Comparison of ENCODE assay signal across 16 cellular contexts in genomic region chr6:2917801-2918495, GRCh38. TPM values are rescaled to one million over a fixed set of nuclear protein-coding genes. Genes with fewer than 3 reads are reported as not detected.
DNase-seq lines count a peak whose midpoint lies in the region; ATAC-seq, FAIRE-seq and TF ChIP-seq lines count a peak whose summit lies in the region.
"Had no signal": no experiment of that assay in that cellular context is flagged by ENCODE, and none has a peak within 500 bp of the region (broad histone marks: within the 10 kb centered on the region; RNA-seq: fewer than 3 reads in every experiment).

No MANE protein-coding gene starts in this region.

- H4K91ac ChIP-seq in IMR-90 (ENCODE audit: insufficient read depth, low read depth, low read length), result no peak overlapping the region

- peak; percentile 12 for DNase-seq in NCI-H82 (lab: John Stamatoyannopoulos, UW)
- no peak for DNase-seq in NCI-H82 treated with DMSO at 0.1 percent for 48 hours (lab: John Stamatoyannopoulos, UW; ENCODE audit: unreplicated experiment)
- no peak for DNase-seq in IMR-90
- DNase-seq in fibroblast of peridontal ligament (ENCODE audit: extremely low read depth), result peak; percentile 18
- DNase-seq in natural killer cell treated with Interleukin-12 subunit alpha and Interleukin-12 subunit beta and Interleukin-15 and Interleukin-18, amount 100 ng/mL, for 72 hours (ENCODE audit: low spot score), result no peak
- DNase-seq in globus pallidus (ENCODE audit: low spot score), result no peak
- DNase-seq in NCI-H524 treated with DMSO at 0.1 percent for 48 hours (lab: John Stamatoyannopoulos, UW), result no peak
- no peak for DNase-seq in HTR-8/SVneo (ENCODE audit: insufficient read length, low spot score)
- DNase-seq: 8988T, GOT3, HFFc6, NCI-H1930, NCI-H2171, Right ventricle myocardium superior had no signal

- no peaks in the 10 kb centered on the region for H3K27me3 Mint-ChIP-seq in natural killer cell treated with Interleukin-12 subunit alpha and Interleukin-12 subunit beta and Interleukin-15 and Interleukin-18, amount 100 ng/mL, for 72 hours

- no peaks in the 10 kb centered on the region for H4K20me1 ChIP-seq in IMR-90 (ENCODE audit: insufficient read depth, low read length)
- H4K20me1 ChIP-seq: BLaER1 had no signal

- ATAC-seq in IMR-90 (ENCODE audit: low read depth), result no peak
- no peak for ATAC-seq in natural killer cell treated with Interleukin-12 subunit alpha and Interleukin-12 subunit beta and Interleukin-15 and Interleukin-18, amount 100 ng/mL, for 72 hours

- BruUV-seq in IMR-90 (replicated peaks; lab: Mats Ljungman, UMichigan), result no TSS peak

- peaks cover 6% of the 10 kb centered on the region for H3K36me3 Mint-ChIP-seq in natural killer cell treated with Interleukin-12 subunit alpha and Interleukin-12 subunit beta and Interleukin-15 and Interleukin-18, amount 100 ng/mL, for 72 hours

- no peak overlapping the region for H3K27ac ChIP-seq in IMR-90 (ENCODE audit: insufficient read depth, low read length)
- H3K27ac ChIP-seq: BLaER1 had no signal

- peak overlapping the region; percentile 88 to 95 for H3K27ac Mint-ChIP-seq in natural killer cell treated with Interleukin-12 subunit alpha and Interleukin-12 subunit beta and Interleukin-15 and Interleukin-18, amount 100 ng/mL, for 72 hours
- H3K27ac Mint-ChIP-seq: HFFc6 had no signal

- H3K4me1 Mint-ChIP-seq in natural killer cell treated with Interleukin-12 subunit alpha and Interleukin-12 subunit beta and Interleukin-15 and Interleukin-18, amount 100 ng/mL, for 72 hours (ENCODE audit: low read depth in 2 of 2), result peaks cover 43 to 45% of the 10 kb centered on the region in 2 donors

- H3K4ac ChIP-seq in IMR-90 (ENCODE audit: low read depth, low read length), result no peak overlapping the region

- no peak overlapping the region for H2BK20ac ChIP-seq in IMR-90 (ENCODE audit: low read depth, low read length)

- FAIRE-seq in HTR-8/SVneo (lab: Jason Lieb, UNC), result no peak

- H3K9me3 ChIP-seq in IMR-90 (ENCODE audit: control insufficient read depth, insufficient read depth, low read length), result no peaks in the 10 kb centered on the region
- H3K9me3 ChIP-seq: BLaER1, Peyer's patch had no signal

- no peak for TF ChIP-seq CTCF in IMR-90 (conservative IDR thresholded peaks at IDR 0.05; ENCODE audit: low read depth, low read length)

- H3K18ac ChIP-seq in IMR-90 (ENCODE audit: low read depth, low read length), result no peak overlapping the region; the same call in 1 of the 2 replicates

- peak overlapping the region; percentile 77 for H2AFZ ChIP-seq in IMR-90 (replicated peaks; ENCODE audit: low read length, poor library complexity)

- dilution Hi-C loops in IMR-90 (cut with HindIII; ENCODE audit: low sequenced_read_pairs, unreplicated experiment), result no loop called here

- no peaks in the 10 kb centered on the region for H3K36me3 ChIP-seq in IMR-90 (ENCODE audit: control insufficient read depth, insufficient read depth, low read length)
- H3K36me3 ChIP-seq: BLaER1, Peyer's patch had no signal

- TF ChIP-seq RAD21 in IMR-90 (IDR thresholded peaks at IDR 0.05; ENCODE audit: low read length), result no peak

- CTCF ChIA-PET in IMR-90 (lab: Yijun Ruan, JAX), result interaction anchor here (0.8 kb wide), 1 partner anchor 14 kb away, joined by 3 read pairs; no protein-coding TSS in a partner anchor

- POLR2A ChIA-PET in IMR-90 (lab: Charles Lee; ENCODE audit: unreplicated experiment), result no interaction called here

- H3K4me1 ChIP-seq in IMR-90 (ENCODE audit: control insufficient read depth, insufficient read depth, low read length), result peaks cover 4% of the 10 kb centered on the region; the same call in 1 of the 2 replicates
- H3K4me1 ChIP-seq: BLaER1, Peyer's patch had no signal

- H4K5ac ChIP-seq in IMR-90 (ENCODE audit: low read depth, low read length), result no peak overlapping the region; the same call in 1 of the 2 replicates

- no peak overlapping the region for H3K14ac ChIP-seq in IMR-90 (replicated peaks; ENCODE audit: low read depth, low read length)

- H4K8ac ChIP-seq in IMR-90 (ENCODE audit: low read depth in 2 of 2, low read length in 2 of 2), result no peak overlapping the region

- no peak overlapping the region for H2AK5ac ChIP-seq in IMR-90 (ENCODE audit: low read depth, low read length)

- no peak overlapping the region for H3K9ac ChIP-seq in IMR-90 (ENCODE audit: low read depth, low read length)
- H3K9ac ChIP-seq: BLaER1 had no signal

- H3K23ac ChIP-seq in IMR-90 (ENCODE audit: low read depth, low read length), result peak overlapping the region; percentile 20; the same call in 1 of the 2 replicates

- no peak overlapping the region for H2BK120ac ChIP-seq in IMR-90 (ENCODE audit: low read depth, low read length)

- in situ Hi-C loops in IMR-90 (cut with MboI; ENCODE audit: low sequenced_read_pairs), result no loop called here

- peak overlapping the region; percentile 35; the same call in 1 of the 2 replicates for H3K4me2 ChIP-seq in IMR-90 (ENCODE audit: low read depth, low read length)
- H3K4me2 ChIP-seq: BLaER1 had no signal

- H3K4me3 Mint-ChIP-seq in natural killer cell treated with Interleukin-12 subunit alpha and Interleukin-12 subunit beta and Interleukin-15 and Interleukin-18, amount 100 ng/mL, for 72 hours, result no peak overlapping the region
- H3K4me3 Mint-ChIP-seq: HFFc6 had no signal

- no peak overlapping the region for H3K4me3 ChIP-seq in IMR-90 (ENCODE audit: insufficient read depth, low read depth, low read length)
- H3K4me3 ChIP-seq: BLaER1, Peyer's patch had no signal

- no peak for TF ChIP-seq POLR2A in IMR-90 (IDR thresholded peaks at IDR 0.05; ENCODE audit: low read depth, low read length)

- no peak overlapping the region for H3K56ac ChIP-seq in IMR-90 (ENCODE audit: extremely low read depth, insufficient read depth, low read length)

- intact Hi-C loops in IMR-90 (cut with micrococcal nuclease), result no loop called here

- peaks cover 3% of the 10 kb centered on the region for H3K9me3 Mint-ChIP-seq in natural killer cell treated with Interleukin-12 subunit alpha and Interleukin-12 subunit beta and Interleukin-15 and Interleukin-18, amount 100 ng/mL, for 72 hours
- H3K9me3 Mint-ChIP-seq: HFFc6 had no signal

- no peak overlapping the region for H2BK5ac ChIP-seq in IMR-90 (ENCODE audit: low read depth, low read length, poor library complexity, severe bottlenecking)

- no peak overlapping the region for H2AK9ac ChIP-seq in IMR-90 (replicated peaks; ENCODE audit: low read depth, low read length, poor library complexity)

- no peaks in the 10 kb centered on the region for H3K9me1 ChIP-seq in IMR-90 (ENCODE audit: insufficient read depth, low read length)

- no peaks in the 10 kb centered on the region for H3K79me1 ChIP-seq in IMR-90 (ENCODE audit: low read depth in 1 of 2, low read length in 2 of 2)

- H3K27me3 ChIP-seq in IMR-90 (ENCODE audit: control insufficient read depth, insufficient read depth, low read length), result no peaks in the 10 kb centered on the region; the same call in 1 of the 2 replicates
- H3K27me3 ChIP-seq: BLaER1, Peyer's patch had no signal

- no peak overlapping the region for H2BK15ac ChIP-seq in IMR-90 (ENCODE audit: low read depth, low read length)

- 30% methylated on average over 2 of the region's 14 CpGs; no CpG with 5 or more reads in 1 of the 2 experiments for WGBS in IMR-90 (ENCODE audit: extremely low coverage in 2 of 2, insufficient read length in 1 of 2), 2 experiments

TF ChIP-seq in IMR-90, 13 proteins besides CTCF, POLR2A, EP300 and RAD21 (continues in another document):
- TF ChIP-seq USF2 (IDR thresholded peaks at IDR 0.05; ENCODE audit: low read depth, low read length) (no peak), SMC3 (IDR thresholded peaks at IDR 0.05; ENCODE audit: low read depth, low read length) (no peak), MXI1 (IDR thresholded peaks at IDR 0.05; ENCODE audit: borderline replicate concordance, low read depth, low read length) (no peak), BHLHE40 (IDR thresholded peaks at IDR 0.05; ENCODE audit: low read depth, low read length) (no peak), MAZ (IDR thresholded peaks at IDR 0.05; ENCODE audit: borderline replicate concordance, low read depth, low read length) (no peak), NFE2L2 (IDR thresholded peaks at IDR 0.05; ENCODE audit: low read depth, low read length) (no peak), CEBPB (IDR thresholded peaks at IDR 0.05; ENCODE audit: low read depth, low read length) (no peak), FOS (IDR thresholded peaks at IDR 0.05; ENCODE audit: low read depth, low read length) (no peak), ELK1 (IDR thresholded peaks at IDR 0.05; ENCODE audit: borderline replicate concordance, low read depth, low read length) (no peak), MAFK (IDR thresholded peaks at IDR 0.05; ENCODE audit: low read depth, low read length) (no peak), RFX5 (IDR thresholded peaks at IDR 0.05; ENCODE audit: low read depth, low read length) (no peak)

RNA-seq across cellular contexts. Expression of gene SERPINB9, which starts 14.8 kb away (rescaled TPM):
- total RNA-seq in IMR-90 (2012; rRNA removed), result 2.3 and 2.5 TPM in 2 replicates
- polyA plus RNA-seq in IMR-90 (2012; rRNA removed), result 2.2 and 2.3 TPM in 2 replicates
- polyA plus RNA-seq in IMR-90 (2012; cell fraction: cytosol; rRNA removed), result 1.1 and 1.5 TPM in 2 replicates
- 1.1 and 3.5 TPM in 2 replicates for polyA plus RNA-seq in IMR-90 (2012; cell fraction: nucleus; rRNA removed; ENCODE audit: low replicate concordance)
- total RNA-seq in natural killer cell treated with Interleukin-12 subunit alpha and Interleukin-12 subunit beta and Interleukin-15 and Interleukin-18, amount 100 ng/mL, for 72 hours, result 100 to 1,000 TPM in 1 of 2 donors, 10 to 100 TPM in 1; 59.0 to 159 TPM

RNA-seq across cellular contexts. Expression of gene SERPINB6, which starts 53.4 kb away (rescaled TPM):
- 37.1 and 60.3 TPM in 2 replicates for total RNA-seq in IMR-90 (2012; rRNA removed)
- polyA plus RNA-seq in IMR-90 (2012; rRNA removed), result 78.7 and 91.1 TPM in 2 replicates
- polyA plus RNA-seq in IMR-90 (2012; cell fraction: cytosol; rRNA removed), result 74.7 and 123 TPM in 2 replicates
- 93.6 and 162 TPM in 2 replicates for polyA plus RNA-seq in IMR-90 (2012; cell fraction: nucleus; rRNA removed; ENCODE audit: low replicate concordance)
- 100 to 1,000 TPM; 158 to 170 TPM for total RNA-seq in natural killer cell treated with Interleukin-12 subunit alpha and Interleukin-12 subunit beta and Interleukin-15 and Interleukin-18, amount 100 ng/mL, for 72 hours

Comparison
In these comparisons a context has a peak if more than half of its experiments do, and no peak if none do; other contexts are left out.
1. DNase-seq: peak in NCI-H82 (single experiment) and fibroblast of peridontal ligament (single experiment); none in NCI-H82 treated with DMSO at 0.1 percent for 48 hours (single experiment), IMR-90 (single experiment), natural killer cell treated with Interleukin-12 subunit alpha and Interleukin-12 subunit beta and Interleukin-15 and Interleukin-18, amount 100 ng/mL, for 72 hours (single experiment), globus pallidus (single experiment), NCI-H524 treated with DMSO at 0.1 percent for 48 hours (single experiment) and HTR-8/SVneo (single experiment).
2. RNA of gene SERPINB9, which starts 14.8 kb away (total RNA-seq): 59.0 to 159 TPM in natural killer cell treated with Interleukin-12 subunit alpha and Interleukin-12 subunit beta and Interleukin-15 and Interleukin-18, amount 100 ng/mL, for 72 hours; 2.3 to 2.5 TPM in IMR-90; every median in the first group is over 10 times any median in the second.